32 cellular contexts compared by ENCODE assay signal in genomic region chr5:58281189-58281588, GRCh38.
"Had no signal": no experiment of that assay in that cellular context is flagged by ENCODE, and none has a peak within 500 bp of the region (broad histone marks: within the 10 kb centered on the region; RNA-seq: fewer than 3 reads in every experiment).

No MANE protein-coding gene starts in this region.

- FAIRE-seq: astrocyte had no signal

- H3K4me3 ChIP-seq: adrenal gland, body of pancreas, MG63, Peyer's patch, SJSA1 had no signal

- DNase-seq: activated CD4-positive, alpha-beta T cell treated with anti-CD3 and anti-CD28 coated beads for 1 hour; activated CD4-positive, alpha-beta T cell treated with anti-CD3 and anti-CD28 coated beads, Interleukin-2, amount 10 ng/mL, durations not matched to agents 24 days and 14 days; activated CD4-positive, alpha-beta T cell treated with anti-CD3 and anti-CD28 coated beads, Interleukin-2, amount 50 U/mL, for 4 hours; activated CD4-positive, CD25-positive, alpha-beta regulatory T cell; activated CD8-positive, alpha-beta T cell treated with anti-CD3 and anti-CD28 coated beads for 36 hours; activated gamma-delta T cell treated with Interleukin-2 at 50 U/mL for 16 hours; activated naive CD4-positive, alpha-beta T cell treated with anti-CD3 and anti-CD28 coated beads for 36 hours; activated T-cell treated with anti-CD3 and anti-CD28 coated beads, Interleukin-2, amount 50 U/mL, for 1 hour; adrenal gland; body of pancreas; central memory CD4-positive, alpha-beta T cell; Karpas-422; KBM-7; MG63; NCI-H1048; NCI-H1105 treated with DMSO at 0.1 percent for 48 hours; NCI-H1436; NCI-H1694; NCI-H1930; NCI-H2081 treated with DMSO at 0.1 percent for 48 hours; NCI-H226; NCI-H524 treated with DMSO at 0.1 percent for 48 hours; NCI-H748 treated with DMSO at 0.1 percent for 48 hours; NK-92 treated with Interleukin-12 subunit alpha and Interleukin-12 subunit beta, amount 100 ng/mL, for 24 hours; PC-3; Peyer's patch; RPMI8226; SHP77 treated with DMSO at 0.1 percent for 48 hours; T1000; WERI-Rb-1 had no signal

- H3K9me3 ChIP-seq: body of pancreas, MG63, Peyer's patch, SJSA1 had no signal

- H3K27ac ChIP-seq: adrenal gland, body of pancreas, Peyer's patch, SJSA1, WERI-Rb-1 had no signal

- H3K4me1 ChIP-seq: adrenal gland, body of pancreas, Peyer's patch, SJSA1 had no signal

- H3K36me3 ChIP-seq: adrenal gland, MG63, Peyer's patch, SJSA1, WERI-Rb-1 had no signal

- H3K27me3 ChIP-seq: adrenal gland, body of pancreas, MG63, Peyer's patch, SJSA1 had no signal
